In the genomic region with DNA sequence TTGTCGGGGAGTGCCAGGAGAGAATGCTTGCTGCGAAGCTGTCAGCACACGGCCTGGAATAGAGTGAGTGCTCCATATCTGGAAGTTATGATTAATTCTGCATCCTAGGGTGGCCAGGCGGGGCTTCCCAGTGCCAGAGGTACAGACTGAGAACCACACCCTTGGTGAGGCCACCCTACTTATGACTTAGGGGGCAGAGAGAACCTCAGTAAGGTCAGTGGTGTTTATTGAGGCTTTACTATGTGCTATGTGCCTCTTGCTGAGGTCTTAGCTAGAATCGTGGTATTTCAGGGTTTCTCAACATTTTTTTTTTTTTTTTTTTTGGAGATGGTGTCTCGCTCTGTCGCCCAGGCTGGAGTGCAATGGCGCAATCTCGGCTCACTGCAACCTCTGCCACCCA, we compare ENCODE assay signal across 18 cellular contexts. TPM values are rescaled to one million over a fixed set of nuclear protein-coding genes. Genes with fewer than 3 reads are reported as not detected.
DNase-seq lines count a peak whose midpoint lies in the region; ATAC-seq, FAIRE-seq and TF ChIP-seq lines count a peak whose summit lies in the region.
"Had no signal": no experiment of that assay in that cellular context is flagged by ENCODE, and none has a peak within 500 bp of the region (broad histone marks: within the 10 kb centered on the region; RNA-seq: fewer than 3 reads in every experiment).

No MANE protein-coding gene starts in this region.

- peak overlapping the region; percentile 84 for H3K27ac Mint-ChIP-seq in activated CD4-positive, alpha-beta T cell treated with anti-CD3 and anti-CD28 coated beads, Interleukin-2, amount 10 ng/mL, durations not matched to agents 7 days and 5 days
- H3K27ac Mint-ChIP-seq in stimulated activated naive CD8-positive, alpha-beta T cell treated with anti-CD3 and anti-CD28 coated beads, Interleukin-15, Interleukin-2, amounts not matched to agents 100 ng/mL and 50 ng/mL, for 24 hours = peak overlapping the region; percentile 83
- H3K27ac Mint-ChIP-seq in WTC11 = no peak overlapping the region
- no peak overlapping the region for H3K27ac Mint-ChIP-seq in stimulated activated memory B cell treated with anti-CD40 and anti-IgM and Interleukin-4, amounts not matched to agents 10 μg/mL and 1 μg/mL and 100 μg/mL, for 72 hours
- H3K27ac Mint-ChIP-seq: nephron had no signal

- H3K4me1 ChIP-seq in K562 (replicated peaks in 1 of 2; ENCODE audit: control insufficient read depth in 2 of 2, insufficient read depth in 2 of 2, low read length in 2 of 2) (peaks cover 14 to 24% of the 10 kb centered on the region in 2 experiments), right cardiac atrium (ENCODE audit: control insufficient read depth, insufficient read depth, low read length) (no peaks in the 10 kb centered on the region)
- H3K4me1 ChIP-seq: gastrocnemius medialis had no signal

- CTCF ChIA-PET in activated CD4-positive, alpha-beta T cell treated with anti-CD3 and anti-CD28 coated beads, Interleukin-2, amount 10 ng/mL, durations not matched to agents 7 days and 5 days (lab: Charles Lee) = interaction anchor here (1.0 to 3.5 kb wide), 3 partner anchors 9 to 155 kb away, joined by 3 to 21 read pairs (median 8); no protein-coding TSS in a partner anchor
- CTCF ChIA-PET in K562 (lab: Yijun Ruan, JAX; ENCODE audit: low intra/inter-chr PET ratio) = no interaction called here
- CTCF ChIA-PET in WTC11 (lab: Charles Lee) = interaction anchor here (0.6 to 2.9 kb wide), 5 partner anchors 10 to 145 kb away, joined by 3 to 10 read pairs (median 3); a partner anchor contains a TSS

- H3K27ac ChIP-seq in K562 (ENCODE audit: extremely low read depth, low read depth, low read length) (peak overlapping the region; percentile 58; the same call in 1 of the 3 replicates), right cardiac atrium (ENCODE audit: low read length) (no peak overlapping the region)
- H3K27ac ChIP-seq: gastrocnemius medialis, thyroid gland had no signal

- ATAC-seq in K562 (no peak), right cardiac atrium (no peak), WTC11 (no peak)
- no peak for ATAC-seq in stimulated activated memory B cell treated with anti-CD40 and anti-IgM and Interleukin-4, amounts not matched to agents 10 μg/mL and 1 μg/mL and 100 μg/mL, for 72 hours
- ATAC-seq: gastrocnemius medialis, PC-3 had no signal

- WGBS in K562 (ENCODE audit: insufficient coverage, low coverage, missing lambda C conversion rate) = 40% methylated on average over 5 of the region's 9 CpGs
- 91% methylated on average over 9 of the region's 9 CpGs for WGBS in right cardiac atrium

- no peak overlapping the region for H3K4me3 Mint-ChIP-seq in activated CD4-positive, alpha-beta T cell treated with anti-CD3 and anti-CD28 coated beads, Interleukin-2, amount 10 ng/mL, durations not matched to agents 7 days and 5 days
- no peak overlapping the region for H3K4me3 Mint-ChIP-seq in stimulated activated naive CD8-positive, alpha-beta T cell treated with anti-CD3 and anti-CD28 coated beads, Interleukin-15, Interleukin-2, amounts not matched to agents 100 ng/mL and 50 ng/mL, for 24 hours
- H3K4me3 Mint-ChIP-seq in WTC11 = no peak overlapping the region
- H3K4me3 Mint-ChIP-seq in stimulated activated memory B cell treated with anti-CD40 and anti-IgM and Interleukin-4, amounts not matched to agents 10 μg/mL and 1 μg/mL and 100 μg/mL, for 72 hours = no peak overlapping the region
- H3K4me3 Mint-ChIP-seq: nephron had no signal

- no peaks in the 10 kb centered on the region; the same call in 1 of the 2 replicates for H3K9me3 ChIP-seq in K562 (replicated peaks; ENCODE audit: control insufficient read depth, insufficient read depth, low read depth, low read length)
- no peaks in the 10 kb centered on the region for H3K9me3 ChIP-seq in right cardiac atrium (ENCODE audit: control insufficient read depth, low read length)
- H3K9me3 ChIP-seq: gastrocnemius medialis, thyroid gland had no signal

- POLR2A ChIA-PET in activated CD4-positive, alpha-beta T cell treated with anti-CD3 and anti-CD28 coated beads, Interleukin-2, amount 10 ng/mL, durations not matched to agents 7 days and 5 days (lab: Charles Lee) = no interaction called here
- POLR2A ChIA-PET in K562 (lab: Yijun Ruan, JAX) = interaction anchor here (1.0 to 2.1 kb wide), 3 partner anchors 14 to 22 kb away, joined by 3 to 5 read pairs (median 4); no protein-coding TSS in a partner anchor
- POLR2A ChIA-PET in WTC11 (lab: Charles Lee) = interaction anchor here (0.6 kb wide), 2 partner anchors 9 to 91 kb away, joined by 4 to 6 read pairs; no protein-coding TSS in a partner anchor

- H3K27me3 Mint-ChIP-seq in activated CD4-positive, alpha-beta T cell treated with anti-CD3 and anti-CD28 coated beads, Interleukin-2, amount 10 ng/mL, durations not matched to agents 7 days and 5 days = no peaks in the 10 kb centered on the region
- no peaks in the 10 kb centered on the region for H3K27me3 Mint-ChIP-seq in stimulated activated naive CD8-positive, alpha-beta T cell treated with anti-CD3 and anti-CD28 coated beads, Interleukin-15, Interleukin-2, amounts not matched to agents 100 ng/mL and 50 ng/mL, for 24 hours
- H3K27me3 Mint-ChIP-seq in WTC11 (ENCODE audit: low read depth) = no peaks in the 10 kb centered on the region
- H3K27me3 Mint-ChIP-seq in stimulated activated memory B cell treated with anti-CD40 and anti-IgM and Interleukin-4, amounts not matched to agents 10 μg/mL and 1 μg/mL and 100 μg/mL, for 72 hours = no peaks in the 10 kb centered on the region

- FAIRE-seq in K562 (lab: Jason Lieb, UNC) = no peak
- FAIRE-seq: GM18507 had no signal

- H3K4me2 ChIP-seq in K562 (ENCODE audit: insufficient read depth, low read length) = no peak overlapping the region

- DNase-seq in activated CD4-positive, alpha-beta T cell treated with anti-CD3 and anti-CD28 coated beads, Interleukin-2, amount 10 ng/mL, durations not matched to agents 7 days and 5 days = no peak
- no peak for DNase-seq in activated CD4-positive, alpha-beta T cell treated with anti-CD3 and anti-CD28 coated beads, Interleukin-2, amount 50 U/mL, for 4 hours
- DNase-seq in NB4 (ENCODE audit: low read depth) (peak; percentile 90), K562 (ENCODE audit: extremely low read depth in 1 of 4, low spot score in 3 of 4) (peak in 2 of 4 experiments; percentile 4 to 5), right cardiac atrium (no peak), WTC11 (ENCODE audit: low spot score) (no peak)
- DNase-seq: ACHN; activated CD4-positive, alpha-beta T cell treated with anti-CD3 and anti-CD28 coated beads, Interleukin-2, amount 50 U/mL, for 1 hour; gastrocnemius medialis; NCI-H2029; NCI-H524; PC-3; thyroid gland had no signal

- no peaks in the 10 kb centered on the region for H4K20me1 ChIP-seq in K562 (replicated peaks; ENCODE audit: control insufficient read depth, insufficient read depth, low read length)

- H3K79me2 ChIP-seq in K562 (ENCODE audit: control insufficient read depth, insufficient read depth, low read length) = no peaks in the 10 kb centered on the region

- intact Hi-C loops in K562 (cut with micrococcal nuclease) (loop anchor here (2.0 kb wide), 1 partner anchor 23 kb away; a partner anchor contains a TSS), right cardiac atrium (cut with DNase I) (no loop called here)

- TF ChIP-seq POLR2A in NB4 (IDR thresholded peaks at IDR 0.05; ENCODE audit: extremely low read depth, insufficient read length) (no peak), K562 (conservative IDR thresholded peaks at IDR 0.05) (no peak)

- no peak overlapping the region for H3K9ac ChIP-seq in K562 (ENCODE audit: insufficient read depth in 1 of 2, low read depth in 2 of 2, low read length in 2 of 2)

- H3K36me3 Mint-ChIP-seq in activated CD4-positive, alpha-beta T cell treated with anti-CD3 and anti-CD28 coated beads, Interleukin-2, amount 10 ng/mL, durations not matched to agents 7 days and 5 days (ENCODE audit: low read depth) = peaks cover 45% of the 10 kb centered on the region
- peaks cover 20% of the 10 kb centered on the region for H3K36me3 Mint-ChIP-seq in stimulated activated naive CD8-positive, alpha-beta T cell treated with anti-CD3 and anti-CD28 coated beads, Interleukin-15, Interleukin-2, amounts not matched to agents 100 ng/mL and 50 ng/mL, for 24 hours (ENCODE audit: low read depth)
- peaks cover 2% of the 10 kb centered on the region; the same call in 1 of the 2 replicates for H3K36me3 Mint-ChIP-seq in WTC11
- H3K36me3 Mint-ChIP-seq in stimulated activated memory B cell treated with anti-CD40 and anti-IgM and Interleukin-4, amounts not matched to agents 10 μg/mL and 1 μg/mL and 100 μg/mL, for 72 hours = peaks cover 20% of the 10 kb centered on the region

- peaks cover 2% of the 10 kb centered on the region for H3K9me1 ChIP-seq in K562 (ENCODE audit: control insufficient read depth, insufficient read depth, low read length)

- H3K27me3 ChIP-seq in K562 (ENCODE audit: control insufficient read depth in 2 of 2, insufficient read depth in 2 of 2, low read length in 2 of 2) (no peaks in the 10 kb centered on the region), right cardiac atrium (ENCODE audit: control insufficient read depth, insufficient read depth) (no peaks in the 10 kb centered on the region)
- H3K27me3 ChIP-seq: gastrocnemius medialis, thyroid gland had no signal

- BruUV-seq in K562 (replicated peaks; lab: Mats Ljungman, UMichigan) = no TSS peak

- no peak for TF ChIP-seq EP300 in K562 (IDR thresholded peaks at IDR 0.05; ENCODE audit: low read length)

- peaks cover 45% of the 10 kb centered on the region for H3K4me1 Mint-ChIP-seq in activated CD4-positive, alpha-beta T cell treated with anti-CD3 and anti-CD28 coated beads, Interleukin-2, amount 10 ng/mL, durations not matched to agents 7 days and 5 days
- peaks cover 33% of the 10 kb centered on the region for H3K4me1 Mint-ChIP-seq in stimulated activated naive CD8-positive, alpha-beta T cell treated with anti-CD3 and anti-CD28 coated beads, Interleukin-15, Interleukin-2, amounts not matched to agents 100 ng/mL and 50 ng/mL, for 24 hours (ENCODE audit: low read depth)
- H3K4me1 Mint-ChIP-seq in WTC11 = peaks cover 8% of the 10 kb centered on the region
- H3K4me1 Mint-ChIP-seq in stimulated activated memory B cell treated with anti-CD40 and anti-IgM and Interleukin-4, amounts not matched to agents 10 μg/mL and 1 μg/mL and 100 μg/mL, for 72 hours = peaks cover 8% of the 10 kb centered on the region

- no peaks in the 10 kb centered on the region for H3K36me3 ChIP-seq in K562 (ENCODE audit: control insufficient read depth, insufficient read depth, low read length)
- H3K36me3 ChIP-seq: gastrocnemius medialis, thyroid gland had no signal

- TF ChIP-seq RAD21 in K562 (CRISPR knock-in tag; conservative IDR thresholded peaks at IDR 0.05 in 1 of 2, IDR thresholded peaks at IDR 0.05 in 1 of 2) = no peak

- H3K4me3 ChIP-seq in NB4 (ENCODE audit: low read depth, low read length) = no peak overlapping the region
- no peak overlapping the region for H3K4me3 ChIP-seq in K562
- H3K4me3 ChIP-seq in right cardiac atrium (ENCODE audit: low read length) = no peak overlapping the region
- H3K4me3 ChIP-seq: gastrocnemius medialis, lung, thyroid gland had no signal

- no peak for TF ChIP-seq CTCF in NB4 (IDR thresholded peaks at IDR 0.05; ENCODE audit: low read depth, low read length)
- TF ChIP-seq CTCF in K562 (IDR thresholded peaks at IDR 0.05 in 2 of 3, conservative IDR thresholded peaks at IDR 0.05 in 1 of 3; ENCODE audit: insufficient read depth in 2 of 3, low read depth in 1 of 3, low read length in 3 of 3) = no peak
- TF ChIP-seq CTCF in WTC11 (IDR thresholded peaks at IDR 0.05) = no peak

- H3K9me3 Mint-ChIP-seq in activated CD4-positive, alpha-beta T cell treated with anti-CD3 and anti-CD28 coated beads, Interleukin-2, amount 10 ng/mL, durations not matched to agents 7 days and 5 days = no peaks in the 10 kb centered on the region
- no peaks in the 10 kb centered on the region for H3K9me3 Mint-ChIP-seq in stimulated activated naive CD8-positive, alpha-beta T cell treated with anti-CD3 and anti-CD28 coated beads, Interleukin-15, Interleukin-2, amounts not matched to agents 100 ng/mL and 50 ng/mL, for 24 hours
- no peaks in the 10 kb centered on the region for H3K9me3 Mint-ChIP-seq in WTC11
- H3K9me3 Mint-ChIP-seq in stimulated activated memory B cell treated with anti-CD40 and anti-IgM and Interleukin-4, amounts not matched to agents 10 μg/mL and 1 μg/mL and 100 μg/mL, for 72 hours = no peaks in the 10 kb centered on the region
- H3K9me3 Mint-ChIP-seq: nephron had no signal

- H2AFZ ChIP-seq in K562 (ENCODE audit: low read depth, low read length) = no peak overlapping the region

- in situ Hi-C loops in K562 (cut with MboI) = no loop called here

RNA-seq across cellular contexts. Expression of a gene that starts 20.1 kb away (rescaled TPM):
- total RNA-seq in activated CD4-positive, alpha-beta T cell treated with anti-CD3 and anti-CD28 coated beads, Interleukin-2, amount 10 ng/mL, durations not matched to agents 7 days and 5 days = 1 to 10 TPM; 3.0 to 3.5 TPM
- 0.14 and 0.25 TPM in 2 replicates for total RNA-seq in K562 (2011; cell fraction: chromatin; rRNA removed; ENCODE audit: low replicate concordance)
- 0.17 TPM in 1 of 2 replicates, not detected in the other for total RNA-seq in K562 (2011; cell fraction: nucleolus; rRNA removed)
- total RNA-seq in K562 (2011; cell fraction: nucleoplasm; rRNA removed) = 0.31 TPM in 1 of 2 replicates, not detected in the other
- 0.09 and 0.12 TPM in 2 replicates for total RNA-seq in K562 (2014; rRNA removed)
- total RNA-seq in K562 (2014; rRNA removed; fragmentation: Illumina TruSeq; extraction: Trizol) = 0.22 and 0.26 TPM in 2 replicates
- 0.11 TPM in 2 replicates for total RNA-seq in K562 (2015; rRNA removed; fragmentation: Illumina TruSeq; extraction: Trizol)
- total RNA-seq in K562 (2021) = 0.22 TPM in 2 replicates
- 0.20 and 0.28 TPM in 2 replicates for polyA plus RNA-seq in K562 (2011; rRNA removed)
- polyA plus RNA-seq in K562 (2011; cell fraction: cytosol; rRNA removed) = 0.32 and 0.39 TPM in 2 replicates
- polyA plus RNA-seq in K562 (2011; cell fraction: nucleus; rRNA removed) = 0.07 and 0.29 TPM in 2 replicates
- 0.18 and 0.25 TPM in 2 replicates for polyA plus RNA-seq in K562 (2012)
- 0.19 and 0.32 TPM in 2 replicates for polyA plus RNA-seq in K562 (2014; fragmentation: Illumina TruSeq; extraction: Trizol)
- polyA plus RNA-seq in K562 (2014; fragmentation: Nextera tagmentation; extraction: Ambion mirVana) = under 1 TPM; 0.25 to 0.27 TPM
- 0.12 and 0.15 TPM in 2 replicates for polyA plus RNA-seq in K562 (2014; rRNA removed)
- 0.11 TPM in 1 of 2 replicates, not detected in the other for polyA minus RNA-seq in K562 (2011; rRNA and poly(A)+ RNA removed)
- not detected in 2 replicates for polyA minus RNA-seq in K562 (2011; cell fraction: cytosol; rRNA and poly(A)+ RNA removed)
- polyA minus RNA-seq in K562 (2011; cell fraction: nucleus; rRNA and poly(A)+ RNA removed) = not detected in 2 replicates
- under 1 TPM; 0.11 to 0.21 (median 0.17) TPM for total RNA-seq in right cardiac atrium
- 0.38 TPM for polyA plus RNA-seq in right cardiac atrium
- 0.37 to 0.80 TPM (median 0.50 TPM) in 3 replicates for total RNA-seq in WTC11 (2021)
- total RNA-seq: gastrocnemius medialis had no signal

RNA-seq across cellular contexts. Expression of a gene that starts 23.1 kb away (rescaled TPM):
- total RNA-seq in activated CD4-positive, alpha-beta T cell treated with anti-CD3 and anti-CD28 coated beads, Interleukin-2, amount 10 ng/mL, durations not matched to agents 7 days and 5 days = 10 to 100 TPM; 66.4 to 70.8 TPM
- 8.2 and 28.4 TPM in 2 replicates for total RNA-seq in K562 (2011; cell fraction: chromatin; rRNA removed; ENCODE audit: low replicate concordance)
- total RNA-seq in K562 (2011; cell fraction: nucleolus; rRNA removed) = 44.5 and 57.0 TPM in 2 replicates
- total RNA-seq in K562 (2011; cell fraction: nucleoplasm; rRNA removed) = 25.6 and 29.5 TPM in 2 replicates
- total RNA-seq in K562 (2014; rRNA removed) (9.8 and 13.2 TPM in 2 replicates), K562 (2014; rRNA removed; fragmentation: Illumina TruSeq; extraction: Trizol) (2.2 and 2.6 TPM in 2 replicates), K562 (2015; rRNA removed; fragmentation: Illumina TruSeq; extraction: Trizol) (9.3 and 9.4 TPM in 2 replicates), K562 (2021) (23.8 and 24.4 TPM in 2 replicates), right cardiac atrium (1 to 10 TPM; 7.0 to 9.4 (median 8.4) TPM), WTC11 (2021) (27.7 to 28.9 TPM (median 28.6 TPM) in 3 replicates)
- polyA plus RNA-seq in K562 (2011; rRNA removed) (9.3 and 15.7 TPM in 2 replicates), K562 (2014; fragmentation: Illumina TruSeq; extraction: Trizol) (5.5 and 16.0 TPM in 2 replicates), K562 (2014; fragmentation: Nextera tagmentation; extraction: Ambion mirVana) (1 to 10 TPM; 2.9 to 3.7 TPM), K562 (2014; rRNA removed) (18.1 and 26.9 TPM in 2 replicates), right cardiac atrium (6.9 TPM)
- 18.2 and 58.0 TPM in 2 replicates for polyA plus RNA-seq in K562 (2011; cell fraction: cytosol; rRNA removed)
- 9.6 and 14.9 TPM in 2 replicates for polyA plus RNA-seq in K562 (2011; cell fraction: nucleus; rRNA removed)
- 25.0 and 36.1 TPM in 2 replicates for polyA plus RNA-seq in K562 (2012)
- polyA minus RNA-seq in K562 (2011; rRNA and poly(A)+ RNA removed) = 5.4 and 7.7 TPM in 2 replicates
- polyA minus RNA-seq in K562 (2011; cell fraction: cytosol; rRNA and poly(A)+ RNA removed) = 29.4 and 32.0 TPM in 2 replicates
- 7.9 and 9.3 TPM in 2 replicates for polyA minus RNA-seq in K562 (2011; cell fraction: nucleus; rRNA and poly(A)+ RNA removed)

Comparison
In these comparisons a context has a peak if more than half of its experiments do, and no peak if none do; other contexts are left out.
1. H3K27ac Mint-ChIP-seq: peak in activated CD4-positive, alpha-beta T cell treated with anti-CD3 and anti-CD28 coated beads, Interleukin-2, amount 10 ng/mL, durations not matched to agents 7 days and 5 days (single experiment) and stimulated activated naive CD8-positive, alpha-beta T cell treated with anti-CD3 and anti-CD28 coated beads, Interleukin-15, Interleukin-2, amounts not matched to agents 100 ng/mL and 50 ng/mL, for 24 hours (single experiment); none in WTC11 (single experiment) and stimulated activated memory B cell treated with anti-CD40 and anti-IgM and Interleukin-4, amounts not matched to agents 10 μg/mL and 1 μg/mL and 100 μg/mL, for 72 hours (single experiment).